Comparison of ENCODE assay signal across 20 cellular contexts in genomic region chr16:64362193-64362592, GRCh38.
DNase-seq lines count a peak whose midpoint lies in the region; ATAC-seq, FAIRE-seq and TF ChIP-seq lines count a peak whose summit lies in the region.
"Had no signal": no experiment of that assay in that cellular context is flagged by ENCODE, and none has a peak within 500 bp of the region (broad histone marks: within the 10 kb centered on the region; RNA-seq: fewer than 3 reads in every experiment).

No MANE protein-coding gene starts in this region.

- no peak for FAIRE-seq in bronchial epithelial cell (lab: Jason Lieb, UNC)
- FAIRE-seq: G401.6, GM12878, pancreas had no signal

- no peak overlapping the region for H3K4me3 ChIP-seq in bronchial epithelial cell (ENCODE audit: low read depth, low read length)
- H3K4me3 ChIP-seq: gastrocnemius medialis, GM12878, pancreas, skin epidermis, testis had no signal

- no peaks in the 10 kb centered on the region for H3K27me3 ChIP-seq in bronchial epithelial cell (ENCODE audit: control insufficient read depth, insufficient read depth, low read length)
- H3K27me3 ChIP-seq: gastrocnemius medialis, pancreas, testis had no signal

- no peaks in the 10 kb centered on the region for H3K36me3 ChIP-seq in bronchial epithelial cell (ENCODE audit: control insufficient read depth, insufficient read depth, low read length)
- H3K36me3 ChIP-seq: gastrocnemius medialis, pancreas had no signal

- no peak for TF ChIP-seq CTCF in bronchial epithelial cell (IDR thresholded peaks at IDR 0.05; ENCODE audit: insufficient read depth, low read length, severe bottlenecking)

- ATAC-seq in HG02840 (IDR thresholded peaks at IDR 0.05; ENCODE audit: low FRiP score, unreplicated experiment), result no peak
- no peak for ATAC-seq in GM19328 (IDR thresholded peaks at IDR 0.05; ENCODE audit: unreplicated experiment)
- no peak for ATAC-seq in GM21737 (IDR thresholded peaks at IDR 0.05; ENCODE audit: unreplicated experiment)
- ATAC-seq: activated naive CD4-positive, alpha-beta T cell treated with anti-CD3 and anti-CD28 coated beads, Interleukin-2, amount 50 U/mL, for 72 hours; gastrocnemius medialis; GM12878; pancreas had no signal

- peak; percentile 60 for DNase-seq in Daoy (ENCODE audit: low read depth)
- DNase-seq in NCI-H226, result peak; percentile 60
- DNase-seq in bronchial epithelial cell (ENCODE audit: low read depth), result peak; percentile 64
- DNase-seq in left kidney (ENCODE audit: low read depth, low spot score), result peak; percentile 13
- DNase-seq in effector CD4-positive, alpha-beta T cell, result no peak
- DNase-seq: activated CD4-positive, alpha-beta memory T cell treated with anti-CD3 and anti-CD28 coated beads for 36 hours; activated T-cell treated with anti-CD3 and anti-CD28 coated beads, Interleukin-2, amount 50 U/mL, for 1 hour; COR-L47; gastrocnemius medialis; NCI-H1092 treated with DMSO at 0.1 percent for 48 hours; NCI-H748 treated with DMSO at 0.1 percent for 48 hours; pancreas; testis had no signal
